In the genomic region with DNA sequence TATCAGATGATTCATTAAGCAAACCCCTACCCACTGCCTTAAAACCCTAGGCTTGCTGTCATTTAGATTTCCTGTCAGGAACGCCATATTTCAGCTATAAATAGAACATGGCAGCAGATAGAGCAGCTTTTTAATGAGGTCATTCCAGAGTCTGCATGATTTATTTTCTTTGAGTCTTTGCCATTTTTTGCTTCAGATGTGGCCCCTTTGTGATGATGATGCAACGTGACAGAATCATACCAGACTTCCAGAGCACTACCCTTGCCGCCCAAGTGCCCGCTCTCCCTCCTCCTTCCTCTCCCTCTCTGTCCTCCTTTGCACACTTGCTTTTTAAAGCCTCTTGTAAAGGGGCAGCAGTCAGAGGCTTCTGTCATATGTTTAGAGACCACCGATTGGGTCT, we compare ENCODE assay signal across 2 cellular contexts.
TF ChIP-seq lines count a peak whose summit lies in the region.

No MANE protein-coding gene starts in this region.

TF ChIP-seq in IMR-90, 13 proteins besides CTCF, POLR2A, EP300 and RAD21:
- TF ChIP-seq SMC3 (IDR thresholded peaks at IDR 0.05; ENCODE audit: low read depth, low read length) (no peak), CEBPB (IDR thresholded peaks at IDR 0.05; ENCODE audit: low read depth, low read length) (peak; percentile 85), RFX5 (IDR thresholded peaks at IDR 0.05; ENCODE audit: low read depth, low read length) (no peak), CHD1 (IDR thresholded peaks at IDR 0.05; ENCODE audit: low read depth, low read length) (no peak), NFE2L2 (IDR thresholded peaks at IDR 0.05; ENCODE audit: low read depth, low read length) (no peak), MAZ (IDR thresholded peaks at IDR 0.05; ENCODE audit: borderline replicate concordance, low read depth, low read length) (no peak)

TF ChIP-seq in K562, 482 proteins besides CTCF, POLR2A, EP300 and RAD21:
- TF ChIP-seq, protein P1, sequence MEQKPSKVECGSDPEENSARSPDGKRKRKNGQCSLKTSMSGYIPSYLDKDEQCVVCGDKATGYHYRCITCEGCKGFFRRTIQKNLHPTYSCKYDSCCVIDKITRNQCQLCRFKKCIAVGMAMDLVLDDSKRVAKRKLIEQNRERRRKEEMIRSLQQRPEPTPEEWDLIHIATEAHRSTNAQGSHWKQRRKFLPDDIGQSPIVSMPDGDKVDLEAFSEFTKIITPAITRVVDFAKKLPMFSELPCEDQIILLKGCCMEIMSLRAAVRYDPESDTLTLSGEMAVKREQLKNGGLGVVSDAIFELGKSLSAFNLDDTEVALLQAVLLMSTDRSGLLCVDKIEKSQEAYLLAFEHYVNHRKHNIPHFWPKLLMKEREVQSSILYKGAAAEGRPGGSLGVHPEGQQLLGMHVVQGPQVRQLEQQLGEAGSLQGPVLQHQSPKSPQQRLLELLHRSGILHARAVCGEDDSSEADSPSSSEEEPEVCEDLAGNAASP (IDR thresholded peaks at IDR 0.05), result no peak
- TF ChIP-seq CEBPB (tag; IDR thresholded peaks at IDR 0.05) (peak; percentile 69), MEF2D (tag; conservative IDR thresholded peaks at IDR 0.05; ENCODE audit: low read depth) (peak; percentile 95), ARID1B (IDR thresholded peaks at IDR 0.05) (peak; percentile 10; the same call in 1 of the 2 replicates), ELF2 (CRISPR knock-in tag; IDR thresholded peaks at IDR 0.05) (0 out of 2 replicates have a peak, but pooled peaks have one; percentile 26), CEBPG (CRISPR knock-in tag; IDR thresholded peaks at IDR 0.05) (peak; percentile 72), CEBPG (tag; conservative IDR thresholded peaks at IDR 0.05 in 1 of 2, IDR thresholded peaks at IDR 0.05 in 1 of 2) (peak; percentile 92 to 94), TCFL5 (CRISPR knock-in tag; conservative IDR thresholded peaks at IDR 0.05) (no peak), ZNF121 (CRISPR knock-in tag; conservative IDR thresholded peaks at IDR 0.05) (no peak), JUND (IDR thresholded peaks at IDR 0.05; ENCODE audit: borderline replicate concordance, low read depth, low read length) (peak; percentile 65), JUND (tag; IDR thresholded peaks at IDR 0.05; ENCODE audit: borderline replicate concordance, low read depth, low read length) (0 out of 3 replicates have a peak, but pooled peaks have one; percentile 72), L3MBTL2 (IDR thresholded peaks at IDR 0.05) (no peak), SMAD4 (CRISPR knock-in tag; conservative IDR thresholded peaks at IDR 0.05) (0 out of 2 replicates have a peak, but pooled peaks have one; percentile 17), NR2F6 (CRISPR knock-in tag; IDR thresholded peaks at IDR 0.05) (no peak), ZNF766 (CRISPR knock-in tag; conservative IDR thresholded peaks at IDR 0.05) (peak; percentile 51; the same call in 1 of the 2 replicates), PPARD (CRISPR knock-in tag; IDR thresholded peaks at IDR 0.05) (no peak), ZNF263 (CRISPR knock-in tag; IDR thresholded peaks at IDR 0.05; ENCODE audit: borderline replicate concordance) (peak; percentile 78), MEIS2 (IDR thresholded peaks at IDR 0.05; ENCODE audit: partially characterized antibody) (peak; percentile 92), MEF2A (IDR thresholded peaks at IDR 0.05; ENCODE audit: control insufficient read depth, low read depth, low read length) (peak; percentile 83), ATF7 (IDR thresholded peaks at IDR 0.05) (peak; percentile 85)
- TF ChIP-seq, protein P2, sequence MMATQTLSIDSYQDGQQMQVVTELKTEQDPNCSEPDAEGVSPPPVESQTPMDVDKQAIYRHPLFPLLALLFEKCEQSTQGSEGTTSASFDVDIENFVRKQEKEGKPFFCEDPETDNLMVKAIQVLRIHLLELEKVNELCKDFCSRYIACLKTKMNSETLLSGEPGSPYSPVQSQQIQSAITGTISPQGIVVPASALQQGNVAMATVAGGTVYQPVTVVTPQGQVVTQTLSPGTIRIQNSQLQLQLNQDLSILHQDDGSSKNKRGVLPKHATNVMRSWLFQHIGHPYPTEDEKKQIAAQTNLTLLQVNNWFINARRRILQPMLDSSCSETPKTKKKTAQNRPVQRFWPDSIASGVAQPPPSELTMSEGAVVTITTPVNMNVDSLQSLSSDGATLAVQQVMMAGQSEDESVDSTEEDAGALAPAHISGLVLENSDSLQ (IDR thresholded peaks at IDR 0.05), result peak; percentile 68
- TF ChIP-seq, protein P3, sequence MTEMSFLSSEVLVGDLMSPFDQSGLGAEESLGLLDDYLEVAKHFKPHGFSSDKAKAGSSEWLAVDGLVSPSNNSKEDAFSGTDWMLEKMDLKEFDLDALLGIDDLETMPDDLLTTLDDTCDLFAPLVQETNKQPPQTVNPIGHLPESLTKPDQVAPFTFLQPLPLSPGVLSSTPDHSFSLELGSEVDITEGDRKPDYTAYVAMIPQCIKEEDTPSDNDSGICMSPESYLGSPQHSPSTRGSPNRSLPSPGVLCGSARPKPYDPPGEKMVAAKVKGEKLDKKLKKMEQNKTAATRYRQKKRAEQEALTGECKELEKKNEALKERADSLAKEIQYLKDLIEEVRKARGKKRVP (CRISPR knock-in tag; IDR thresholded peaks at IDR 0.05), result peak; percentile 53; the same call in 1 of the 2 replicates
- TF ChIP-seq, protein P4, sequence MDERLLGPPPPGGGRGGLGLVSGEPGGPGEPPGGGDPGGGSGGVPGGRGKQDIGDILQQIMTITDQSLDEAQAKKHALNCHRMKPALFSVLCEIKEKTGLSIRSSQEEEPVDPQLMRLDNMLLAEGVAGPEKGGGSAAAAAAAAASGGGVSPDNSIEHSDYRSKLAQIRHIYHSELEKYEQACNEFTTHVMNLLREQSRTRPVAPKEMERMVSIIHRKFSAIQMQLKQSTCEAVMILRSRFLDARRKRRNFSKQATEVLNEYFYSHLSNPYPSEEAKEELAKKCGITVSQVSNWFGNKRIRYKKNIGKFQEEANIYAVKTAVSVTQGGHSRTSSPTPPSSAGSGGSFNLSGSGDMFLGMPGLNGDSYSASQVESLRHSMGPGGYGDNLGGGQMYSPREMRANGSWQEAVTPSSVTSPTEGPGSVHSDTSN (CRISPR knock-in tag; IDR thresholded peaks at IDR 0.05; ENCODE audit: low read depth), result no peak
- TF ChIP-seq, protein P4 (tag; conservative IDR thresholded peaks at IDR 0.05; ENCODE audit: low read depth), result peak; percentile 92
- TF ChIP-seq, protein P5, sequence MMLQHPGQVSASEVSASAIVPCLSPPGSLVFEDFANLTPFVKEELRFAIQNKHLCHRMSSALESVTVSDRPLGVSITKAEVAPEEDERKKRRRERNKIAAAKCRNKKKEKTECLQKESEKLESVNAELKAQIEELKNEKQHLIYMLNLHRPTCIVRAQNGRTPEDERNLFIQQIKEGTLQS (IDR thresholded peaks at IDR 0.05), result peak; percentile 96
- TF ChIP-seq, protein P5 (CRISPR knock-in tag; conservative IDR thresholded peaks at IDR 0.05), result no peak; the same call in 1 of the 2 replicates
